In the genomic region with DNA sequence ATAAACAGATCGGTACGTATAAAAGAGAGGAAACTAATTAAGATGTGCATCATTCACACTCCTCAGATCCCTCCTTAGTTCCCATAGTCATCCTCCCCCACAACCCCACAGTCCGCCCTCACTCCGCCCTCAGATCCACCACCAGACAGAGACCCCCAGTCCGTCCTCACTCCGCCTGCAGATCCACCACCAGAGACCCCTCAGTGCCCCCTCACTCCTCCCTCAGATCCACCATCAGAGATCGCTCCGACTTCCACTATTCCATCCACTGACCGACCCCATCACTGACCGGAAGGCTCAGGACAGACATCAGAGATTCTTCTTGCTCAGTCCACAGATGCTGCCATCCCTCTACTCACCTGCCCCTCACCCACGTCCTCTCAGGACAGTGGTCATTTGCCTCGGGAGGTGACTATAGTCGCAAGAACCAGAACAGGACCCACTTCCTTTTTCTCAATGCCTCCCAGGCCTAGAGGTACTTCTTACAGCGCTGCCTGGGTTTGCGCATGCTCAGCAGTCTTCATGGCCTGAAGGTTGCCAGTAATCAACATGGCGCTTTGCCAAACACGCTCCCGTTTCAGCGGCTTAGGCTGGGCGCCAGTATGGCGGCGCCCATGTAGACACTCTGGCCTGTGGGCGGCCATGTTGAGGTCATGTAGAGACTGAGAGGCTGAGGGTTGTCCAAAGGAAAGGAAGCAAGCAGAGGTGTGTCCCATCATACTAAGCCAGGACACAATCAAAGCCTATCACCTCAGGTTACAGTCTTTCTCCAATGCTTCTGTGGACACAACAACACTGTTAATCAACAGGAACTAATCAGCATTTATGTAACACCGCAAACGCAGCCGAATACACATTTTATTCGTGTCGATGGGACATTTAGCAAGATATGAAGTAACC, we compare ENCODE assay signal across 8 cellular contexts. TPM values are rescaled to one million over a fixed set of nuclear protein-coding genes. Genes with fewer than 3 reads are reported as not detected.
A peak's percentile ranks its signal among the peaks of the same experiment; 100 is the strongest.
DNase-seq lines count a peak whose midpoint lies in the region; ATAC-seq and TF ChIP-seq lines count a peak whose summit lies in the region.

Gene ZNF484 (minus strand): TSS at position 508 of the 900 bp plus-strand sequence. CDS start 3,009 bp downstream, outside the sequence.

- peak within 1 kb of the TSS; percentile 79 for H2AK9ac ChIP-seq in IMR-90 (replicated peaks; ENCODE audit: low read depth, low read length, poor library complexity)

- DNase-seq in DMS 273 (lab: John Stamatoyannopoulos, UW; ENCODE audit: unreplicated experiment) (peak; percentile 99), IMR-90 (peak; percentile 97), OCI-M1 (lab: John Stamatoyannopoulos, UW) (peak; percentile 99), activated T-cell treated with anti-CD3 and anti-CD28 coated beads for 4 hours (peak; percentile 96), epithelial cell of proximal tubule (ENCODE audit: low read depth) (peak; percentile 80), mucosa of gallbladder (ENCODE audit: low spot score) (peak; percentile 99)
- DNase-seq in stimulated activated CD8-positive, alpha-beta memory T cell treated with anti-CD3 and anti-CD28 coated beads, Interleukin-4, amount 100 ng/mL, for 4 hours (ENCODE audit: low read depth in 2 of 2, low spot score in 1 of 2): peak; percentile 94 to 95

- peak within 1 kb of the TSS; percentile 61 for H3K18ac ChIP-seq in IMR-90 (ENCODE audit: low read depth, low read length)

- peak within 1 kb of the TSS; percentile 97; the same call in 2 of the 3 replicates for H2BK15ac ChIP-seq in IMR-90 (ENCODE audit: low read depth, low read length)

- peak within 1 kb of the TSS; percentile 92 for H4K5ac ChIP-seq in IMR-90 (ENCODE audit: low read depth, low read length)

- H4K91ac ChIP-seq in IMR-90 (ENCODE audit: insufficient read depth, low read depth, low read length): peak within 1 kb of the TSS; percentile 99

- H3K14ac ChIP-seq in IMR-90 (replicated peaks; ENCODE audit: low read depth, low read length): peak within 1 kb of the TSS; percentile 97

- POLR2A ChIA-PET in IMR-90 (lab: Charles Lee; ENCODE audit: unreplicated experiment): interaction anchor here (0.6 kb wide), 1 partner anchor 55 kb away, joined by 3 read pairs; no protein-coding TSS in a partner anchor

- H3K79me1 ChIP-seq in IMR-90 (ENCODE audit: low read depth in 1 of 2, low read length in 2 of 2): peaks cover 5 to 15% of the 10 kb centered on the region in 2 experiments; a peak in 2 of 4 replicates

- peak within 1 kb of the TSS; percentile 72 for H2BK120ac ChIP-seq in IMR-90 (ENCODE audit: low read depth, low read length)

- TF ChIP-seq POLR2A in IMR-90 (IDR thresholded peaks at IDR 0.05; ENCODE audit: low read depth, low read length): peak; percentile 74

- no peaks in the 10 kb centered on the region for H3K4me1 ChIP-seq in IMR-90 (ENCODE audit: control insufficient read depth, insufficient read depth, low read length)

- H4K8ac ChIP-seq in IMR-90 (ENCODE audit: low read depth in 2 of 2, low read length in 2 of 2): peak within 1 kb of the TSS; percentile 94 to 100

- 1% methylated on average over 10 of the region's 28 CpGs; no CpG with 5 or more reads in 1 of the 2 experiments for WGBS in IMR-90 (ENCODE audit: extremely low coverage in 2 of 2, insufficient read length in 1 of 2), 2 experiments

- in situ Hi-C loops in IMR-90 (cut with MboI; ENCODE audit: low sequenced_read_pairs): no loop called here

- peak within 1 kb of the TSS; percentile 97 for H2AFZ ChIP-seq in IMR-90 (replicated peaks; ENCODE audit: low read length, poor library complexity)

- no peaks in the 10 kb centered on the region; the same call in 1 of the 2 replicates for H4K20me1 ChIP-seq in IMR-90 (ENCODE audit: insufficient read depth, low read length)

- H2BK5ac ChIP-seq in IMR-90 (ENCODE audit: low read depth, low read length, poor library complexity, severe bottlenecking): peak within 1 kb of the TSS; percentile 75

- TF ChIP-seq CTCF in IMR-90 (conservative IDR thresholded peaks at IDR 0.05; ENCODE audit: low read depth, low read length): no peak
- no peak for TF ChIP-seq CTCF in epithelial cell of proximal tubule (conservative IDR thresholded peaks at IDR 0.05; ENCODE audit: low read depth, low read length)

- H3K4me2 ChIP-seq in IMR-90 (ENCODE audit: low read depth, low read length): peak within 1 kb of the TSS; percentile 73

- H3K27ac ChIP-seq in IMR-90 (ENCODE audit: insufficient read depth, low read length): peak within 1 kb of the TSS; percentile 80

- no peaks in the 10 kb centered on the region for H3K36me3 ChIP-seq in IMR-90 (ENCODE audit: control insufficient read depth, insufficient read depth, low read length)

- H3K9me3 ChIP-seq in IMR-90 (ENCODE audit: control insufficient read depth, insufficient read depth, low read length): no peaks in the 10 kb centered on the region

- H3K27me3 ChIP-seq in IMR-90 (ENCODE audit: control insufficient read depth, insufficient read depth, low read length): no peaks in the 10 kb centered on the region

- intact Hi-C loops in IMR-90 (cut with micrococcal nuclease): no loop called here

- H2AK5ac ChIP-seq in IMR-90 (ENCODE audit: low read depth, low read length): peak within 1 kb of the TSS; percentile 87

- dilution Hi-C loops in IMR-90 (cut with HindIII; ENCODE audit: low sequenced_read_pairs, unreplicated experiment): no loop called here

- peak within 1 kb of the TSS; percentile 92 for H3K23ac ChIP-seq in IMR-90 (ENCODE audit: low read depth, low read length)

- CTCF ChIA-PET in IMR-90 (lab: Yijun Ruan, JAX): no interaction called here

- TF ChIP-seq RAD21 in IMR-90 (IDR thresholded peaks at IDR 0.05; ENCODE audit: low read length): no peak

- H3K4ac ChIP-seq in IMR-90 (ENCODE audit: low read depth, low read length): peak within 1 kb of the TSS; percentile 95

- no TSS peak for BruUV-seq in IMR-90 (replicated peaks; lab: Mats Ljungman, UMichigan)

- ATAC-seq in GM21528 (IDR thresholded peaks at IDR 0.05; ENCODE audit: low FRiP score, unreplicated experiment): peak; percentile 99
- ATAC-seq in IMR-90 (ENCODE audit: low read depth): peak; percentile 97

- H3K56ac ChIP-seq in IMR-90 (ENCODE audit: extremely low read depth, insufficient read depth, low read length): peak within 1 kb of the TSS; percentile 92

- H3K4me3 ChIP-seq in IMR-90 (ENCODE audit: insufficient read depth, low read depth, low read length) (peak within 1 kb of the TSS; percentile 56), epithelial cell of proximal tubule (ENCODE audit: low read depth, low read length) (peak within 1 kb of the TSS; percentile 97)

- peak within 1 kb of the TSS; percentile 79 for H2BK20ac ChIP-seq in IMR-90 (ENCODE audit: low read depth, low read length)

- H3K9ac ChIP-seq in IMR-90 (ENCODE audit: low read depth, low read length): peak within 1 kb of the TSS; percentile 93

- peaks cover 3% of the 10 kb centered on the region for H3K9me1 ChIP-seq in IMR-90 (ENCODE audit: insufficient read depth, low read length)

TF ChIP-seq in IMR-90, 13 proteins besides CTCF, POLR2A, EP300 and RAD21:
- TF ChIP-seq MAFK (IDR thresholded peaks at IDR 0.05; ENCODE audit: low read depth, low read length): peak; percentile 29; the same call in 1 of the 2 replicates
- TF ChIP-seq CEBPB (IDR thresholded peaks at IDR 0.05; ENCODE audit: low read depth, low read length): no peak
- TF ChIP-seq BHLHE40 (IDR thresholded peaks at IDR 0.05; ENCODE audit: low read depth, low read length): 0 out of 2 replicates have a peak, but pooled peaks have one; percentile 58
- peak; percentile 71; the same call in 1 of the 2 replicates for TF ChIP-seq MXI1 (IDR thresholded peaks at IDR 0.05; ENCODE audit: borderline replicate concordance, low read depth, low read length)

RNA-seq across cellular contexts. Expression of gene ZNF484, which starts in this region (rescaled TPM):
- total RNA-seq in IMR-90 (2012; rRNA removed): 11.8 and 14.7 TPM in 2 replicates
- 1.0 and 1.4 TPM in 2 replicates for polyA plus RNA-seq in IMR-90 (2012; rRNA removed)
- polyA plus RNA-seq in IMR-90 (2012; cell fraction: cytosol; rRNA removed): 0.10 and 0.18 TPM in 2 replicates
- 0.15 and 3.3 TPM in 2 replicates for polyA plus RNA-seq in IMR-90 (2012; cell fraction: nucleus; rRNA removed; ENCODE audit: low replicate concordance)
- 3.8 and 4.0 TPM in 2 replicates for total RNA-seq in epithelial cell of proximal tubule
- total RNA-seq in mucosa of gallbladder: 9.5 TPM

Comparison
In these comparisons a context has a peak if more than half of its experiments do, and no peak if none do; other contexts are left out.
1. Peak in every context shown above with its lines: DNase-seq, ATAC-seq, H3K4me3 ChIP-seq and H3K27ac ChIP-seq.